Comparison of ENCODE assay signal across 19 cellular contexts in genomic region chr7:152411389-152411788, GRCh38. TPM values are rescaled to one million over a fixed set of nuclear protein-coding genes. Genes with fewer than 3 reads are reported as not detected.
DNase-seq lines count a peak whose midpoint lies in the region; ATAC-seq, FAIRE-seq and TF ChIP-seq lines count a peak whose summit lies in the region.
"Had no signal": no experiment of that assay in that cellular context is flagged by ENCODE, and none has a peak within 500 bp of the region (broad histone marks: within the 10 kb centered on the region; RNA-seq: fewer than 3 reads in every experiment).

No MANE protein-coding gene starts in this region.

- no peak overlapping the region for H2AK5ac ChIP-seq in H1 (ENCODE audit: low read depth, low read length)

- H3K79me2 ChIP-seq in H1 (ENCODE audit: control insufficient read depth in 1 of 2, insufficient read depth in 2 of 2, low read length in 2 of 2) (peaks cover 0 to 70% of the 10 kb centered on the region in 2 experiments; a peak in 2 of 4 replicates), keratinocyte (ENCODE audit: control insufficient read depth, insufficient read depth, low read length) (peaks cover 70% of the 10 kb centered on the region)

- H3K4me3 ChIP-seq in HUES6 (ENCODE audit: low read depth, low read length): peak overlapping the region; percentile 46
- H3K4me3 ChIP-seq in H1 (ENCODE audit: extremely low read depth in 1 of 4, insufficient read depth in 2 of 4, low read depth in 3 of 4, low read length in 4 of 4): peak overlapping the region; percentile 16 to 56 (median 32); a peak in 5 of 8 replicates
- no peak overlapping the region for H3K4me3 ChIP-seq in keratinocyte (ENCODE audit: control insufficient read depth in 2 of 3, extremely low read depth in 1 of 3, insufficient read depth in 2 of 3, low read depth in 1 of 3, low read length in 3 of 3)
- no peak overlapping the region for H3K4me3 ChIP-seq in testis
- H3K4me3 ChIP-seq: PC-9 had no signal

- H3K18ac ChIP-seq in H1 (ENCODE audit: extremely low read depth, low read length): no peak overlapping the region

- no peaks in the 10 kb centered on the region for H3K27me3 ChIP-seq in HUES6 (ENCODE audit: control insufficient read depth, insufficient read depth, low read length)
- H3K27me3 ChIP-seq in H1 (replicated peaks in 1 of 4; ENCODE audit: control insufficient read depth in 3 of 4, extremely low read depth in 1 of 4, insufficient read depth in 3 of 4, low read length in 3 of 4): no peaks in the 10 kb centered on the region
- no peaks in the 10 kb centered on the region for H3K27me3 ChIP-seq in keratinocyte (ENCODE audit: control insufficient read depth, extremely low read depth, insufficient read depth, low read length)
- H3K27me3 ChIP-seq in testis: no peaks in the 10 kb centered on the region
- H3K27me3 ChIP-seq: esophagus squamous epithelium had no signal

- no peak overlapping the region for H3K4me3 Mint-ChIP-seq in natural killer cell
- H3K4me3 Mint-ChIP-seq: dendritic cell treated with granulocyte-macrophage colony-stimulating factor and Interleukin-4, amounts not matched to agents 40 ng/mL and 50 ng/mL, for 4 days; T-helper 17 cell had no signal

- peak overlapping the region; percentile 59 to 84 for H3K4me2 ChIP-seq in H1 (ENCODE audit: insufficient read depth in 1 of 2, low read depth in 2 of 2, low read length in 2 of 2)
- H3K4me2 ChIP-seq in keratinocyte (ENCODE audit: control insufficient read depth, extremely low read depth, insufficient read depth, low read depth, low read length): peak overlapping the region; percentile 32
- H3K4me2 ChIP-seq: KMS-11, PC-9 had no signal

- H3K9ac ChIP-seq in HUES6 (ENCODE audit: low read length) (peak overlapping the region; percentile 9), H1 (replicated peaks in 1 of 4; ENCODE audit: extremely low read depth in 1 of 4, low read depth in 3 of 4, low read length in 3 of 4) (peak overlapping the region in 2 of 4 experiments; percentile 7 to 8; a peak in 2 of 7 replicates), keratinocyte (ENCODE audit: control insufficient read depth, extremely low read depth, insufficient read depth, low read length) (no peak overlapping the region)
- H3K9ac ChIP-seq: KMS-11 had no signal

- H2BK120ac ChIP-seq in H1 (replicated peaks; ENCODE audit: low read depth, low read length): no peak overlapping the region

- intact Hi-C loops in testis (cut with DNase I; ENCODE audit: low total_unique reads) (no loop called here), natural killer cell (cut with micrococcal nuclease) (no loop called here)

- no peak overlapping the region for H4K5ac ChIP-seq in H1 (ENCODE audit: insufficient read length, low read depth, low read length)

- no peak overlapping the region for H2BK5ac ChIP-seq in H1 (ENCODE audit: low read depth, low read length)

- TF ChIP-seq RAD21 in H1 (IDR thresholded peaks at IDR 0.05 in 1 of 2, conservative IDR thresholded peaks at IDR 0.05 in 1 of 2; ENCODE audit: low read depth in 2 of 2, low read length in 2 of 2): 0 out of 4 replicates have a peak, but pooled peaks of 1 of the 2 experiments have one; percentile 2

- no peaks in the 10 kb centered on the region for H3K36me3 ChIP-seq in HUES6 (ENCODE audit: control insufficient read depth, insufficient read depth, low read length)
- H3K36me3 ChIP-seq in H1 (ENCODE audit: control insufficient read depth in 2 of 4, insufficient read depth in 4 of 4, low read length in 3 of 4): no peaks in the 10 kb centered on the region
- no peaks in the 10 kb centered on the region for H3K36me3 ChIP-seq in keratinocyte (ENCODE audit: control insufficient read depth in 2 of 2, extremely low read depth in 1 of 2, insufficient read depth in 2 of 2, low read length in 2 of 2)
- H3K36me3 ChIP-seq in testis (ENCODE audit: low read depth, missing control alignments): no peaks in the 10 kb centered on the region

- H3K27ac ChIP-seq in HUES6 (ENCODE audit: low read depth, low read length) (no peak overlapping the region), H1 (ENCODE audit: low read depth, low read length) (no peak overlapping the region), keratinocyte (ENCODE audit: control insufficient read depth, insufficient read depth, low read length) (no peak overlapping the region), testis (peak overlapping the region; percentile 16 to 48)
- H3K27ac ChIP-seq: esophagus squamous epithelium, KMS-11, PC-9 had no signal

- dilution Hi-C loops in keratinocyte (cut with MboI; ENCODE audit: extremely low pct_ligation_motif_present, low sequenced_read_pairs): no loop called here

- H3K56ac ChIP-seq in H1 (replicated peaks; ENCODE audit: insufficient read length, low read depth, low read length): no peak overlapping the region

- CTCF ChIA-PET in H1 (lab: Charles Lee; ENCODE audit: partially characterized antibody): no interaction called here

- no peaks in the 10 kb centered on the region for H4K20me1 ChIP-seq in H1 (replicated peaks in 1 of 2; ENCODE audit: control insufficient read depth in 1 of 2, insufficient read depth in 2 of 2, low read length in 2 of 2)
- no peaks in the 10 kb centered on the region for H4K20me1 ChIP-seq in keratinocyte (ENCODE audit: control insufficient read depth, extremely low read depth, insufficient read depth, low read length)

- H2BK20ac ChIP-seq in H1 (ENCODE audit: low read length): no peak overlapping the region

- no peak overlapping the region for H2AFZ ChIP-seq in H1 (ENCODE audit: low read length)
- H2AFZ ChIP-seq in keratinocyte (ENCODE audit: control insufficient read depth, low read length): no peak overlapping the region
- H2AFZ ChIP-seq: PC-9 had no signal

- no peak overlapping the region for H4K91ac ChIP-seq in H1 (replicated peaks; ENCODE audit: insufficient read length, low read length)

- TF ChIP-seq POLR2A in H1 (IDR thresholded peaks at IDR 0.05; ENCODE audit: control extremely low read depth in 1 of 2, low read depth in 2 of 2, low read length in 2 of 2) (no peak), testis (IDR thresholded peaks at IDR 0.05) (no peak)

- peaks cover 10% of the 10 kb centered on the region for H3K36me3 Mint-ChIP-seq in natural killer cell

- DNase-seq in H1 (ENCODE audit: low read depth in 1 of 2, low spot score in 2 of 2) (no peak), keratinocyte (ENCODE audit: low read depth, low spot score) (no peak), testis (peak; percentile 34), natural killer cell (no peak), AG20443 (ENCODE audit: low spot score) (no peak), HK-2 (ENCODE audit: unreplicated experiment) (no peak)
- DNase-seq: activated T-cell treated with anti-CD3 and anti-CD28 coated beads, Interleukin-2, amount 50 U/mL, for 1 hour; C1 segment of cervical spinal cord; esophagus squamous epithelium; hypothalamus; NCI-H146; NCI-H510A; PC-9; T-helper 17 cell had no signal

- ATAC-seq in natural killer cell (no peak), GM21825 (IDR thresholded peaks at IDR 0.05; ENCODE audit: unreplicated experiment) (no peak)
- ATAC-seq: T-helper 17 cell had no signal

- no peak overlapping the region for H3K4ac ChIP-seq in H1 (replicated peaks; ENCODE audit: insufficient read length, low read depth, low read length)

- H3K4me1 Mint-ChIP-seq in natural killer cell: peaks cover 15 to 27% of the 10 kb centered on the region in 2 donors

- no peak overlapping the region for H3K23ac ChIP-seq in H1 (ENCODE audit: insufficient read length)

- peaks cover 5 to 6% of the 10 kb centered on the region in 2 donors for H3K9me3 Mint-ChIP-seq in natural killer cell
- H3K9me3 Mint-ChIP-seq: dendritic cell treated with granulocyte-macrophage colony-stimulating factor and Interleukin-4, amounts not matched to agents 40 ng/mL and 50 ng/mL, for 4 days had no signal

- no peaks in the 10 kb centered on the region for H3K23me2 ChIP-seq in H1 (ENCODE audit: low read depth, low read length)

- TF ChIP-seq CTCF in H1 (IDR thresholded peaks at IDR 0.05; ENCODE audit: control extremely low read depth in 1 of 3, insufficient read depth in 1 of 3, low read depth in 1 of 3, low read length in 3 of 3): no peak
- no peak for TF ChIP-seq CTCF in keratinocyte (optimal IDR thresholded peaks at IDR 0.05 in 1 of 3, IDR thresholded peaks at IDR 0.05 in 1 of 3, conservative IDR thresholded peaks at IDR 0.05 in 1 of 3; ENCODE audit: extremely low read depth in 1 of 3, insufficient read depth in 2 of 3, low read length in 3 of 3)
- no peak for TF ChIP-seq CTCF in testis (IDR thresholded peaks at IDR 0.05)
- no peak for TF ChIP-seq CTCF in natural killer cell (IDR thresholded peaks at IDR 0.05)

- no peaks in the 10 kb centered on the region for H3K9me1 ChIP-seq in keratinocyte (ENCODE audit: control insufficient read depth, extremely low read depth, insufficient read depth, low read length)

- no peaks in the 10 kb centered on the region for H3K27me3 Mint-ChIP-seq in natural killer cell (ENCODE audit: low read depth in 2 of 2)
- H3K27me3 Mint-ChIP-seq: dendritic cell treated with granulocyte-macrophage colony-stimulating factor and Interleukin-4, amounts not matched to agents 40 ng/mL and 50 ng/mL, for 4 days; T-helper 17 cell had no signal

- TF ChIP-seq EP300 in H1 (IDR thresholded peaks at IDR 0.05; ENCODE audit: borderline replicate concordance in 1 of 2, low read depth in 2 of 2, low read length in 2 of 2): peak in 1 of 2 experiments; percentile 52; a peak in 1 of 3 replicates

- H4K8ac ChIP-seq in H1 (ENCODE audit: extremely low read depth, insufficient read depth, low read length): no peak overlapping the region

- no peak overlapping the region for H2BK12ac ChIP-seq in H1 (ENCODE audit: low read depth, low read length)

- FAIRE-seq in H1 (lab: Jason Lieb, UNC) (no peak), keratinocyte (lab: Jason Lieb, UNC) (no peak)
- FAIRE-seq: GM12891 had no signal

- H3K4me1 ChIP-seq in HUES6 (ENCODE audit: control insufficient read depth, insufficient read depth, low read length) (no peaks in the 10 kb centered on the region; the same call in 1 of the 2 replicates), H1 (replicated peaks in 1 of 4; ENCODE audit: control insufficient read depth in 3 of 4, insufficient read depth in 4 of 4, low read length in 3 of 4) (no peaks in the 10 kb centered on the region; a peak in 2 of 7 replicates), keratinocyte (ENCODE audit: control insufficient read depth, extremely low read depth, insufficient read depth, low read length) (no peaks in the 10 kb centered on the region), testis (peaks cover 14% of the 10 kb centered on the region)

- H3K9me3 ChIP-seq in HUES6 (ENCODE audit: control insufficient read depth, insufficient read depth, low read depth, low read length): peaks cover 12% of the 10 kb centered on the region
- H3K9me3 ChIP-seq in H1 (ENCODE audit: insufficient read depth in 2 of 2, low read depth in 1 of 2, low read length in 1 of 2): peaks cover 8 to 12% of the 10 kb centered on the region in 2 experiments
- peaks cover 7% of the 10 kb centered on the region for H3K9me3 ChIP-seq in keratinocyte (ENCODE audit: control insufficient read depth, low read depth, low read length)
- no peaks in the 10 kb centered on the region for H3K9me3 ChIP-seq in testis
- H3K9me3 ChIP-seq: esophagus squamous epithelium had no signal

- POLR2A ChIA-PET in H1 (lab: Charles Lee; ENCODE audit: partially characterized antibody): no interaction called here

- H2BK15ac ChIP-seq in H1 (ENCODE audit: low read length): no peak overlapping the region

- H3K14ac ChIP-seq in H1 (ENCODE audit: insufficient read length): no peak overlapping the region

- no peak overlapping the region for H3K27ac Mint-ChIP-seq in natural killer cell
- H3K27ac Mint-ChIP-seq: dendritic cell treated with granulocyte-macrophage colony-stimulating factor and Interleukin-4, amounts not matched to agents 40 ng/mL and 50 ng/mL, for 4 days had no signal

- WGBS in H1 (ENCODE audit: extremely low coverage in 1 of 2, insufficient coverage in 1 of 2, insufficient read length in 1 of 2, insufficient replicate concordance in 2 of 2, low coverage in 1 of 2, low lambda C conversion rate in 2 of 2, missing lambda C conversion rate in 1 of 2), 2 experiments: 19% methylated on average over 4 of the region's 5 CpGs; no CpG with 5 or more reads in 1 of the 2 experiments
- WGBS in testis, 2 donors: 15 to 27% methylated on average over 5 of the region's 5 CpGs

- no peaks in the 10 kb centered on the region; the same call in 1 of the 2 replicates for H3K79me1 ChIP-seq in H1 (ENCODE audit: low read depth, low read length)

RNA-seq across cellular contexts. Expression of gene KMT2C, which starts 24.4 kb away (rescaled TPM):
- 40.3 and 40.8 TPM in 2 replicates for total RNA-seq in H1 (2021; fragmentation: NEBNext Ultra II Directional; extraction: Animal tissue kit (Norgen Biotek cat#: 25700))
- polyA plus RNA-seq in H1 (2011; rRNA removed) (7.7 and 9.1 TPM in 2 replicates), keratinocyte (6.8 to 12.2 TPM (median 8.5 TPM) in 3 replicates), testis (ENCODE audit: insufficient read depth, low read depth, low replicate concordance) (32.8 TPM)
- 8.4 TPM for polyA plus RNA-seq in H1 (2011; cell fraction: cytosol; rRNA removed)
- 26.2 TPM for polyA plus RNA-seq in H1 (2011; cell fraction: nucleus; rRNA removed)
- 11.3 to 14.9 TPM (median 13.5 TPM) in 4 replicates for polyA plus RNA-seq in H1 (2012, experiment 1 of 2)
- polyA plus RNA-seq in H1 (2012, experiment 2 of 2): 0.46 TPM
- 7.9 TPM for polyA plus RNA-seq in H1 (2013, experiment 1 of 2)
- polyA plus RNA-seq in H1 (2013, experiment 2 of 2): 6.6 TPM
- polyA minus RNA-seq in H1 (2011; rRNA and poly(A)+ RNA removed): 38.0 and 51.4 TPM in 2 replicates
- 23.0 TPM for polyA minus RNA-seq in H1 (2011; cell fraction: cytosol; rRNA and poly(A)+ RNA removed)
- 79.7 TPM for polyA minus RNA-seq in H1 (2011; cell fraction: nucleus; rRNA and poly(A)+ RNA removed)
- polyA plus RNA-seq in keratinocyte (2011; ENCODE audit: low read depth): 33.2 TPM
- polyA plus RNA-seq in keratinocyte (2011; cell fraction: cytosol; rRNA removed): 5.3 and 7.4 TPM in 2 replicates
- 30.3 and 30.6 TPM in 2 replicates for polyA plus RNA-seq in keratinocyte (2011; cell fraction: nucleus; rRNA removed)
- polyA plus RNA-seq in keratinocyte (2012; ENCODE audit: low replicate concordance): 10.4 and 12.0 TPM in 2 replicates
- 27.1 to 61.2 TPM (median 29.2 TPM) in 3 replicates for polyA minus RNA-seq in keratinocyte
- polyA minus RNA-seq in keratinocyte (2011; cell fraction: cytosol; rRNA and poly(A)+ RNA removed): 9.8 TPM
- 44.0 and 94.2 TPM in 2 replicates for polyA minus RNA-seq in keratinocyte (2011; cell fraction: nucleus; rRNA and poly(A)+ RNA removed)
- total RNA-seq in testis (100 to 1,000 TPM; 154 to 167 TPM), natural killer cell (100 to 1,000 TPM; 159 to 177 (median 167) TPM)

Comparison
In these comparisons a context has a peak if more than half of its experiments do, and no peak if none do; other contexts are left out.
1. H3K27ac ChIP-seq: peak in testis (2 of 2); none in HUES6 (single experiment), H1 (single experiment) and keratinocyte (single experiment).
2. H3K4me3 ChIP-seq: peak in HUES6 (single experiment) and H1 (4 of 4); none in keratinocyte (0 of 3) and testis (0 of 2).